Comparison of ENCODE assay signal across 19 cellular contexts in genomic region chr1:90946630-90947029, GRCh38.
A peak's percentile ranks its signal among the peaks of the same experiment; 100 is the strongest.
DNase-seq lines count a peak whose midpoint lies in the region; ATAC-seq, FAIRE-seq and TF ChIP-seq lines count a peak whose summit lies in the region.
"Had no signal": no experiment of that assay in that cellular context is flagged by ENCODE, and none has a peak within 500 bp of the region (broad histone marks: within the 10 kb centered on the region; RNA-seq: fewer than 3 reads in every experiment).

No MANE protein-coding gene starts in this region.

- peak overlapping the region; percentile 25; the same call in 1 of the 2 replicates for H3K27ac ChIP-seq in VCaP
- H3K27ac ChIP-seq: 22Rv1, A549, BLaER1, GM23248 had no signal

- ATAC-seq in HG03460 (IDR thresholded peaks at IDR 0.05; ENCODE audit: unreplicated experiment) (no peak), HG02588 (IDR thresholded peaks at IDR 0.05; ENCODE audit: unreplicated experiment) (no peak)
- ATAC-seq: A549, HepG2 had no signal

- TF ChIP-seq CTCF in VCaP (conservative IDR thresholded peaks at IDR 0.05) = no peak

- peak; percentile 16 for DNase-seq in DMS53 (lab: John Stamatoyannopoulos, UW)
- DNase-seq in DMS53 treated with DMSO at 0.1 percent for 48 hours (lab: John Stamatoyannopoulos, UW; ENCODE audit: unreplicated experiment) = no peak
- DNase-seq in HCEC 1CT = no peak
- DNase-seq: AML-193; CD4-positive, alpha-beta memory T cell; DMS153; DND-41; EL; GM23248; HFFc6; KBM-7 had no signal

- peak; percentile 38 for FAIRE-seq in islet of Langerhans (lab: Jason Lieb, UNC)
- FAIRE-seq: A549, HepG2 had no signal
